ENCODE assay signal across 9 cellular contexts in genomic region chr17:51322390-51323029, GRCh38.
DNase-seq lines count a peak whose midpoint lies in the region; ATAC-seq, FAIRE-seq and TF ChIP-seq lines count a peak whose summit lies in the region.
"Had no signal": no experiment of that assay in that cellular context is flagged by ENCODE, and none has a peak within 500 bp of the region (broad histone marks: within the 10 kb centered on the region; RNA-seq: fewer than 3 reads in every experiment).

No MANE protein-coding gene starts in this region.

- H3K4me3 ChIP-seq in parathyroid adenoma (ENCODE audit: low read depth, low read length): no peak overlapping the region
- H3K4me3 ChIP-seq: SJCRH30 had no signal

- no peaks in the 10 kb centered on the region for H3K9me3 ChIP-seq in parathyroid adenoma (ENCODE audit: control insufficient read depth, low read length)
- H3K9me3 ChIP-seq: SJCRH30 had no signal

- H3K36me3 ChIP-seq in parathyroid adenoma (ENCODE audit: control insufficient read depth, insufficient read depth, low read length): no peaks in the 10 kb centered on the region
- H3K36me3 ChIP-seq: SJCRH30 had no signal

- H3K9ac ChIP-seq in parathyroid adenoma: no peak overlapping the region

- no peaks in the 10 kb centered on the region for H3K27me3 ChIP-seq in parathyroid adenoma (ENCODE audit: control insufficient read depth, insufficient read depth, low read length)
- H3K27me3 ChIP-seq: SJCRH30 had no signal

- no peaks in the 10 kb centered on the region for H3K79me2 ChIP-seq in parathyroid adenoma

- TF ChIP-seq CTCF in D721Med (IDR thresholded peaks at IDR 0.05; ENCODE audit: insufficient read depth, missing control alignments): peak; percentile 57
- TF ChIP-seq CTCF in parathyroid adenoma (IDR thresholded peaks at IDR 0.05): peak; percentile 24

- no peak overlapping the region for H2AFZ ChIP-seq in parathyroid adenoma

- no peaks in the 10 kb centered on the region for H3K4me1 ChIP-seq in parathyroid adenoma
- H3K4me1 ChIP-seq: SJCRH30 had no signal

- no peak overlapping the region for H3K4me2 ChIP-seq in parathyroid adenoma (ENCODE audit: low read length)

- peak; percentile 49 for ATAC-seq in GM19372 (IDR thresholded peaks at IDR 0.05; ENCODE audit: low read depth, unreplicated experiment)

- H3K27ac ChIP-seq in parathyroid adenoma: no peak overlapping the region
- H3K27ac ChIP-seq: SJCRH30 had no signal

- FAIRE-seq in D721Med (lab: Jason Lieb, UNC): no peak

- DNase-seq in D721Med (ENCODE audit: insufficient read length, low spot score) (no peak), NCI-H2171 treated with DMSO at 0.1 percent for 48 hours (lab: John Stamatoyannopoulos, UW) (peak; percentile 71), dermis blood vessel endothelial cell (peak; percentile 40), GM19240 (ENCODE audit: insufficient read length, low spot score) (no peak), middle frontal gyrus (ENCODE audit: extremely low spot score, low spot score) (no peak), NCI-H1436 (lab: John Stamatoyannopoulos, UW) (no peak)

Comparison
In these comparisons a context has a peak if more than half of its experiments do, and no peak if none do; other contexts are left out.
1. DNase-seq: peak in NCI-H2171 treated with DMSO at 0.1 percent for 48 hours (single experiment) and dermis blood vessel endothelial cell (single experiment); none in D721Med (single experiment), GM19240 (single experiment), middle frontal gyrus (single experiment) and NCI-H1436 (single experiment).